ENCODE assay signal across 8 cellular contexts in the genomic region with DNA sequence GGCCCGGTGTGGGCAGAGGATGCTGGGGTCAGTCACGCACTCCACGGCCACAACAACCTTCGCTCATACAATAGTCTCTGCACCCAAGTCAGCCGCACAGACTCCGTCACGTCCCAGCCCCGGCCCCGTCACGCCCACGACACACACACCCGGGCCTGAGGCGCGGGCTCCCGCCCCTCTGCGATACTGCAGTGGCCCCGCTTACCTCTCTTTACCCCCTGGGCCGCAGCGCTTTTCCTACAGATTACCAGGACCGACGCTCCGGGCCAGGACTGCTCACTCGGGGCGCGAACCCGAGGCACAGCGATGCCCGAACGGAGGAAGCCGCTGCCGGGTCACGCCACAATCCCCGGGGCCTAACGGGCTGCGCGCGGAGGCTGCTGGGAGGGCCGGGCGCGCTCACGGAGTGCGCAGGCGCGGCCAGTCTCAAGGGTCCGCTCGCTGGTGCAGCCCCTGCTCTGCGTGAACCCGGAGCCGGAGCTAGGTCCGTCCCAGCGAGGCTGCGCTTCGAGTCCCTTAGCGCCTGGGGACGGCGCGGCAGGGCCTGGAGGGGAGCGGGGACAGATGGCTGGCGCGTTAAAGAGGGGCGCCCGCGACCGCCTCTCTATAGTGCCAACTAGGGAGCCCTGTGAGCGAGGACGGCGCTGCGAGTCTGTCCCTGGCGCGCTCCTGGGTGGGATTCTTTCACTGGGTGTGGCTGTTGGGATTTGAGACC. TPM values are rescaled to one million over a fixed set of nuclear protein-coding genes. Genes with fewer than 3 reads are reported as not detected.
DNase-seq lines count a peak whose midpoint lies in the region; TF ChIP-seq lines count a peak whose summit lies in the region.

A gene (minus strand): TSS at position 358 of the 715 bp plus-strand sequence. CDS start 8,855 bp downstream, outside the sequence.

- H3K4me1 ChIP-seq in neural progenitor cell: peaks cover 7% of the 10 kb centered on the region
- H3K4me1 ChIP-seq in stomach: peaks cover 9 to 29% (median 20%) of the 10 kb centered on the region in 4 donors

- H3K27me3 ChIP-seq in neural progenitor cell: peaks cover 34% of the 10 kb centered on the region
- H3K27me3 ChIP-seq in stomach: peaks cover 0 to 23% (median 8%) of the 10 kb centered on the region in 3 donors

- peak within 1 kb of the TSS; percentile 48 for H2AFZ ChIP-seq in neural progenitor cell (replicated peaks)

- peak within 1 kb of the TSS; percentile 90 for H3K27ac Mint-ChIP-seq in neural progenitor cell

- TF ChIP-seq EP300 in stomach (IDR thresholded peaks at IDR 0.05): no peak

- H3K27ac ChIP-seq in neural progenitor cell (peak within 1 kb of the TSS; percentile 24), stomach (peak within 1 kb of the TSS; percentile 79 to 90 (median 85))

- TF ChIP-seq CTCF in foreskin fibroblast (IDR thresholded peaks at IDR 0.05; ENCODE audit: low read depth, low read length) (no peak), neural progenitor cell (IDR thresholded peaks at IDR 0.05) (no peak), stomach (IDR thresholded peaks at IDR 0.05) (no peak)

- H3K36me3 Mint-ChIP-seq in neural progenitor cell: peaks cover 28% of the 10 kb centered on the region

- H3K4me1 Mint-ChIP-seq in neural progenitor cell: peaks cover 5% of the 10 kb centered on the region

- no peaks in the 10 kb centered on the region for H3K9me3 ChIP-seq in neural progenitor cell (ENCODE audit: low read depth)
- H3K9me3 ChIP-seq in stomach: peaks cover 4 to 49% (median 25%) of the 10 kb centered on the region in 4 donors

- no peaks in the 10 kb centered on the region for H3F3A ChIP-seq in neural progenitor cell (ENCODE audit: low read depth)

- TF ChIP-seq POLR2A in stomach (IDR thresholded peaks at IDR 0.05): no peak

- H3K36me3 ChIP-seq in neural progenitor cell (peaks cover 9% of the 10 kb centered on the region), stomach (peaks cover 0 to 7% (median 0%) of the 10 kb centered on the region in 4 donors)

- 1 to 2% (median 1%) methylated on average over 54 to 70 of the region's 70 CpGs for WGBS in stomach, 5 donors

- intact Hi-C loops in stomach (cut with DNase I; ENCODE audit: low total_unique reads): no loop called here

- H4K20me1 ChIP-seq in neural progenitor cell (ENCODE audit: low read depth): no peaks in the 10 kb centered on the region

- DNase-seq in AML-193 (lab: John Stamatoyannopoulos, UW) (peak; percentile 64 to 72), GM19240 (ENCODE audit: insufficient read length, low spot score) (peak; percentile 81), HT1080 (ENCODE audit: low read depth) (peak; percentile 56), foreskin fibroblast (peak; percentile 73 to 92), neural progenitor cell (ENCODE audit: low spot score) (peak; percentile 95), stomach (peak; percentile 58)
- peak; percentile 91 for DNase-seq in activated effector memory CD4-positive, alpha-beta T cell treated with anti-CD3 and anti-CD28 coated beads, Interleukin-2, amount 50 U/mL, for 16 hours

- peak within 1 kb of the TSS; percentile 90 for H3K4me3 Mint-ChIP-seq in neural progenitor cell

- H3K9ac ChIP-seq in neural progenitor cell: peak within 1 kb of the TSS; percentile 39

- H3K4me3 ChIP-seq in foreskin fibroblast (ENCODE audit: low read depth in 1 of 2, low read length in 2 of 2) (peak within 1 kb of the TSS; percentile 64 to 79), neural progenitor cell (peak within 1 kb of the TSS; percentile 59), stomach (peak within 1 kb of the TSS; percentile 60 to 71 (median 66))

- peak within 1 kb of the TSS; percentile 83 for H3K4me2 ChIP-seq in neural progenitor cell

- peaks cover 58% of the 10 kb centered on the region for H3K9me3 Mint-ChIP-seq in neural progenitor cell

- H3K79me2 ChIP-seq in neural progenitor cell (ENCODE audit: low read depth): peaks cover 48% of the 10 kb centered on the region

- H3K27me3 Mint-ChIP-seq in neural progenitor cell (ENCODE audit: insufficient read depth, low read depth): peaks cover 5% of the 10 kb centered on the region

TF ChIP-seq in PFSK-1, 5 proteins besides CTCF, POLR2A, EP300 and RAD21:
- peak; percentile 91; the same call in 1 of the 2 replicates for TF ChIP-seq TAF1 (IDR thresholded peaks at IDR 0.05; ENCODE audit: borderline replicate concordance, insufficient read depth, low read length)
- TF ChIP-seq SIN3A (IDR thresholded peaks at IDR 0.05; ENCODE audit: borderline replicate concordance, insufficient read depth, low read length): no peak
- peak; percentile 90 for TF ChIP-seq POLR2AphosphoS5 (IDR thresholded peaks at IDR 0.05; ENCODE audit: low read depth, low read length)
- TF ChIP-seq FOXP2 (optimal IDR thresholded peaks at IDR 0.05; ENCODE audit: borderline replicate concordance, extremely low read depth, extremely low read length, insufficient read depth): peak; percentile 89

RNA-seq across cellular contexts. Expression of the gene that starts here (rescaled TPM):
- 1.9 and 2.6 TPM in 2 replicates for total RNA-seq in HT1080 (2014; rRNA removed; shearing (Covaris generic))
- 0.30 and 0.41 TPM in 2 replicates for polyA plus RNA-seq in HT1080 (2015; cell fraction: cytosol; rRNA removed)
- polyA plus RNA-seq in HT1080 (2015; cell fraction: nucleus; rRNA removed): 0.33 and 1.0 TPM in 2 replicates
- 4.5 TPM for polyA plus RNA-seq in PFSK-1 (2012; ENCODE audit: insufficient read length, low read depth)
- total RNA-seq in neural progenitor cell (ENCODE audit: low replicate concordance) (19.5 and 26.1 TPM in 2 replicates), stomach (1 to 10 TPM in 2 of 5 donors, under 1 TPM in 3; 0.29 to 7.3 (median 0.58) TPM)
- polyA plus RNA-seq in stomach: 1 to 10 TPM; 1.1 to 1.5 (median 1.4) TPM

Comparison
In these comparisons a context has a peak if more than half of its experiments do, and no peak if none do; other contexts are left out.
1. Peak in every context shown above with its lines: DNase-seq, H3K4me3 ChIP-seq and H3K27ac ChIP-seq.